ENCODE assay signal across 8 cellular contexts in genomic region chr17:48724241-48725004, GRCh38. TPM values are rescaled to one million over a fixed set of nuclear protein-coding genes. Genes with fewer than 3 reads are reported as not detected.
DNase-seq lines count a peak whose midpoint lies in the region; ATAC-seq and TF ChIP-seq lines count a peak whose summit lies in the region.

No MANE protein-coding gene starts in this region.

- CTCF ChIA-PET in OCI-LY7 (lab: Charles Lee; ENCODE audit: unreplicated experiment) = interaction anchor here (0.6 to 0.9 kb wide), 2 partner anchors 158 to 350 kb away, joined by 3 to 6 read pairs; no protein-coding TSS in a partner anchor

- H3K27me3 Mint-ChIP-seq in natural killer cell treated with Interleukin-12 subunit alpha and Interleukin-12 subunit beta and Interleukin-15 and Interleukin-18, amount 100 ng/mL, for 72 hours = peaks cover 52 to 74% of the 10 kb centered on the region in 2 donors
- H3K27me3 Mint-ChIP-seq in stimulated activated memory B cell treated with anti-CD40 and anti-IgM and Interleukin-4, amounts not matched to agents 10 μg/mL and 1 μg/mL and 100 μg/mL, for 72 hours = peaks cover 99% of the 10 kb centered on the region

- H3K4me3 Mint-ChIP-seq in natural killer cell treated with Interleukin-12 subunit alpha and Interleukin-12 subunit beta and Interleukin-15 and Interleukin-18, amount 100 ng/mL, for 72 hours = peak overlapping the region; percentile 83
- H3K4me3 Mint-ChIP-seq in stimulated activated memory B cell treated with anti-CD40 and anti-IgM and Interleukin-4, amounts not matched to agents 10 μg/mL and 1 μg/mL and 100 μg/mL, for 72 hours = peak overlapping the region; percentile 56

- peak overlapping the region; percentile 98 for H3K27ac ChIP-seq in C4-2B
- no peak overlapping the region for H3K27ac ChIP-seq in OCI-LY7 (ENCODE audit: low read depth, low read length, poor library complexity, severe bottlenecking)

- H3K9me2 ChIP-seq in OCI-LY7 (ENCODE audit: insufficient read depth, low read length) = no peaks in the 10 kb centered on the region

- no peaks in the 10 kb centered on the region for H4K20me1 ChIP-seq in OCI-LY7 (ENCODE audit: insufficient read depth, low read length)

- no peaks in the 10 kb centered on the region for H3K9me3 ChIP-seq in OCI-LY7 (ENCODE audit: low read length)

- no peak overlapping the region for H2AFZ ChIP-seq in OCI-LY7 (ENCODE audit: low read length)

- BruUV-seq in OCI-LY7 (replicated peaks; lab: Mats Ljungman, UMichigan) = no TSS peak

- POLR2A ChIA-PET in OCI-LY7 (lab: Charles Lee) = no interaction called here

- no peak overlapping the region for H3K4me2 ChIP-seq in OCI-LY7 (ENCODE audit: low read length)

- ATAC-seq in esophagus mucosa = peak; percentile 74
- peak; percentile 70 to 78 for ATAC-seq in natural killer cell treated with Interleukin-12 subunit alpha and Interleukin-12 subunit beta and Interleukin-15 and Interleukin-18, amount 100 ng/mL, for 72 hours
- no peak for ATAC-seq in stimulated activated memory B cell treated with anti-CD40 and anti-IgM and Interleukin-4, amounts not matched to agents 10 μg/mL and 1 μg/mL and 100 μg/mL, for 72 hours

- H3K4me3 ChIP-seq in OCI-LY7 (ENCODE audit: low read depth, low read length, poor library complexity, severe bottlenecking) = no peak overlapping the region

- H3K27ac Mint-ChIP-seq in natural killer cell treated with Interleukin-12 subunit alpha and Interleukin-12 subunit beta and Interleukin-15 and Interleukin-18, amount 100 ng/mL, for 72 hours = peak overlapping the region; percentile 53 to 85
- H3K27ac Mint-ChIP-seq in stimulated activated memory B cell treated with anti-CD40 and anti-IgM and Interleukin-4, amounts not matched to agents 10 μg/mL and 1 μg/mL and 100 μg/mL, for 72 hours = no peak overlapping the region

- H3K4me1 ChIP-seq in OCI-LY7 (ENCODE audit: insufficient read depth, low read length, poor library complexity, severe bottlenecking) = no peaks in the 10 kb centered on the region

- DNase-seq in HK-2 (ENCODE audit: unreplicated experiment) = peak; percentile 81
- peak; percentile 58 for DNase-seq in OCI-LY7 (ENCODE audit: low spot score)
- DNase-seq in activated T-cell treated with anti-CD3 and anti-CD28 coated beads for 24 hours (ENCODE audit: low read depth) = peak; percentile 65
- peak; percentile 76 for DNase-seq in natural killer cell treated with Interleukin-12 subunit alpha and Interleukin-12 subunit beta and Interleukin-15 and Interleukin-18, amount 100 ng/mL, for 72 hours (ENCODE audit: low spot score)
- no peak for DNase-seq in GM19240 (ENCODE audit: insufficient read length, low spot score)

- TF ChIP-seq CTCF in C4-2B (conservative IDR thresholded peaks at IDR 0.05) (peak; percentile 88), OCI-LY7 (conservative IDR thresholded peaks at IDR 0.05; ENCODE audit: low read length) (peak; percentile 81)

- no peaks in the 10 kb centered on the region for H3K36me3 Mint-ChIP-seq in natural killer cell treated with Interleukin-12 subunit alpha and Interleukin-12 subunit beta and Interleukin-15 and Interleukin-18, amount 100 ng/mL, for 72 hours
- H3K36me3 Mint-ChIP-seq in stimulated activated memory B cell treated with anti-CD40 and anti-IgM and Interleukin-4, amounts not matched to agents 10 μg/mL and 1 μg/mL and 100 μg/mL, for 72 hours = no peaks in the 10 kb centered on the region

- intact Hi-C loops in OCI-LY7 (cut with micrococcal nuclease; ENCODE audit: unreplicated experiment) = loop anchor here (2.0 to 10.0 kb wide), 2 partner anchors 80 to 154 kb away; no protein-coding TSS in a partner anchor

- H3K4me1 Mint-ChIP-seq in natural killer cell treated with Interleukin-12 subunit alpha and Interleukin-12 subunit beta and Interleukin-15 and Interleukin-18, amount 100 ng/mL, for 72 hours (ENCODE audit: low read depth in 2 of 2) = peaks cover 27 to 36% of the 10 kb centered on the region in 2 donors
- H3K4me1 Mint-ChIP-seq in stimulated activated memory B cell treated with anti-CD40 and anti-IgM and Interleukin-4, amounts not matched to agents 10 μg/mL and 1 μg/mL and 100 μg/mL, for 72 hours = peaks cover 40% of the 10 kb centered on the region

- no peaks in the 10 kb centered on the region for H3K36me3 ChIP-seq in OCI-LY7 (ENCODE audit: insufficient read depth, low read length)

- H3K9me3 Mint-ChIP-seq in natural killer cell treated with Interleukin-12 subunit alpha and Interleukin-12 subunit beta and Interleukin-15 and Interleukin-18, amount 100 ng/mL, for 72 hours = no peaks in the 10 kb centered on the region
- H3K9me3 Mint-ChIP-seq in stimulated activated memory B cell treated with anti-CD40 and anti-IgM and Interleukin-4, amounts not matched to agents 10 μg/mL and 1 μg/mL and 100 μg/mL, for 72 hours = no peaks in the 10 kb centered on the region

- no peaks in the 10 kb centered on the region for H3K79me2 ChIP-seq in OCI-LY7 (ENCODE audit: insufficient read depth, low read depth, low read length)

RNA-seq across cellular contexts. Expression of gene PRAC2, which starts 1.4 kb away (rescaled TPM):
- total RNA-seq in OCI-LY7 (2014; rRNA removed; shearing (Covaris generic)) = not detected in 2 replicates
- total RNA-seq in OCI-LY7 (2022) = not detected in 2 replicates
- total RNA-seq in esophagus mucosa = not detected
- not detected for total RNA-seq in natural killer cell treated with Interleukin-12 subunit alpha and Interleukin-12 subunit beta and Interleukin-15 and Interleukin-18, amount 100 ng/mL, for 72 hours

RNA-seq across cellular contexts. Expression of gene PRAC1, which starts 2.1 kb away (rescaled TPM):
- total RNA-seq in OCI-LY7 (2014; rRNA removed; shearing (Covaris generic)) = not detected in 2 replicates
- total RNA-seq in OCI-LY7 (2022) (not detected in 2 replicates), esophagus mucosa (not detected)
- total RNA-seq in natural killer cell treated with Interleukin-12 subunit alpha and Interleukin-12 subunit beta and Interleukin-15 and Interleukin-18, amount 100 ng/mL, for 72 hours = not detected

RNA-seq across cellular contexts. Expression of gene HOXB13, which starts 4.1 kb away (rescaled TPM):
- total RNA-seq in OCI-LY7 (2014; rRNA removed; shearing (Covaris generic)) = not detected in 2 replicates
- total RNA-seq in OCI-LY7 (2022) (not detected in 2 replicates), esophagus mucosa (not detected)
- total RNA-seq in natural killer cell treated with Interleukin-12 subunit alpha and Interleukin-12 subunit beta and Interleukin-15 and Interleukin-18, amount 100 ng/mL, for 72 hours = not detected
